31 cellular contexts compared by ENCODE assay signal in the genomic region with DNA sequence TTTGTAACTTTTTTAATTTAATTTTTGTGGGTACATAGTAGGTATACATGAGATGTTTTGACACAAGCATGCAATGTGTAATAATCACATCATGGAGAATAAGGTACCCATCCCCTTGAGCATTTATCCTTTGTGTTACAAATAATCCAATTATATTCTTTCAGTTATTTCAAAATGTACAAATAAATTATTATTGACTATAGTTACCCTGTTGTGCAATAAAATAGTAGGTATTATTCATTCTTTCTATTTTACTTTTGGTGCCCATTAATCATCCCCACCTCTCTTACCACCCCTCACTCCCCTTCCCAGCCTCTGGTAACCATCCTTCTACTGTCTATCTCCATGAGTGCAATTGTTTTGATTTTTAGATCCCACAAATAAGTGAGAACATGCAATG.
"Had no signal": no experiment of that assay in that cellular context is flagged by ENCODE, and none has a peak within 500 bp of the region (broad histone marks: within the 10 kb centered on the region; RNA-seq: fewer than 3 reads in every experiment).

No MANE protein-coding gene starts in this region.

- H3K27ac Mint-ChIP-seq: activated CD4-positive, alpha-beta memory T cell treated with anti-CD3 and anti-CD28 coated beads, Interleukin-2, amount 10 ng/mL, durations not matched to agents 7 days and 5 days; activated CD4-positive, alpha-beta T cell treated with anti-CD3 and anti-CD28 coated beads, Interleukin-2, amount 10 ng/mL, durations not matched to agents 7 days and 5 days; activated naive CD8-positive, alpha-beta T cell; activated T-cell treated with anti-CD3 and anti-CD28 coated beads, Interleukin-2, amount 50 U/mL, for 24 hours; activated T-cell treated with anti-CD3 and anti-CD28 coated beads, Interleukin-2, amount 50 U/mL, for 72 hours; endodermal cell; T-cell; T-helper 1 cell treated with Interleukin-12 subunit alpha and Interleukin-12 subunit beta and Interleukin-4 antibody, amounts not matched to agents 30 μg/mL and 1 μg/mL, for 36 hours had no signal

- H3K27me3 ChIP-seq: brain microvascular endothelial cell had no signal

- H3K36me3 Mint-ChIP-seq: T-cell had no signal

- H3K9me3 Mint-ChIP-seq: activated T-cell treated with anti-CD3 and anti-CD28 coated beads, Interleukin-2, amount 50 U/mL, for 24 hours; central memory CD8-positive, alpha-beta T cell; T-cell had no signal

- H3K4me3 Mint-ChIP-seq: activated CD4-positive, alpha-beta memory T cell treated with anti-CD3 and anti-CD28 coated beads, Interleukin-2, amount 10 ng/mL, durations not matched to agents 7 days and 5 days; activated CD4-positive, alpha-beta T cell treated with anti-CD3 and anti-CD28 coated beads, Interleukin-2, amount 10 ng/mL, durations not matched to agents 7 days and 5 days; activated naive CD8-positive, alpha-beta T cell; activated T-cell treated with anti-CD3 and anti-CD28 coated beads, Interleukin-2, amount 50 U/mL, for 24 hours; activated T-cell treated with anti-CD3 and anti-CD28 coated beads, Interleukin-2, amount 50 U/mL, for 72 hours; central memory CD8-positive, alpha-beta T cell; endodermal cell; T-cell; T-helper 1 cell treated with Interleukin-12 subunit alpha and Interleukin-12 subunit beta and Interleukin-4 antibody, amounts not matched to agents 30 μg/mL and 1 μg/mL, for 36 hours had no signal

- H3K36me3 ChIP-seq: brain microvascular endothelial cell had no signal

- ATAC-seq: activated T-cell treated with anti-CD3 and anti-CD28 coated beads, Interleukin-2, amount 50 U/mL, for 72 hours; esophagus mucosa; T-cell had no signal

- H3K4me1 Mint-ChIP-seq: central memory CD8-positive, alpha-beta T cell had no signal

- H3K27ac ChIP-seq: brain microvascular endothelial cell had no signal

- FAIRE-seq: astrocyte, bronchial epithelial cell, colon, frontal cortex had no signal

- DNase-seq: activated CD4-positive, alpha-beta memory T cell treated with anti-CD3 and anti-CD28 coated beads, Interleukin-2, amount 10 ng/mL, durations not matched to agents 7 days and 5 days; activated CD4-positive, alpha-beta T cell treated with anti-CD3 and anti-CD28 coated beads for 4 hours; activated CD4-positive, alpha-beta T cell treated with anti-CD3 and anti-CD28 coated beads, Interleukin-2, amount 10 ng/mL, durations not matched to agents 7 days and 5 days; activated CD4-positive, alpha-beta T cell treated with anti-CD3 and anti-CD28 coated beads, Interleukin-2, amount 50 U/mL, for 4 hours; activated CD4-positive, CD25-positive, alpha-beta regulatory T cell; activated CD4-positive, CD25-positive, alpha-beta regulatory T cell treated with anti-CD3 and anti-CD28 coated beads, Interleukin-2, amount 50 U/mL, for 72 hours; activated CD8-positive, alpha-beta memory T cell treated with anti-CD3 and anti-CD28 coated beads, Interleukin-2, amount 50 U/mL, for 48 hours; activated effector memory CD4-positive, alpha-beta T cell treated with Interleukin-2 at 50 U/mL for 16 hours; activated gamma-delta T cell treated with Interleukin-2 at 50 U/mL for 16 hours; activated naive CD4-positive, alpha-beta T cell treated with anti-CD3 and anti-CD28 coated beads, Interleukin-2, amount 50 U/mL, for 16 hours; activated naive CD4-positive, alpha-beta T cell treated with Interleukin-2 at 50 U/mL for 16 hours; activated T-cell treated with anti-CD3 and anti-CD28 coated beads for 4 hours; activated T-cell treated with anti-CD3 and anti-CD28 coated beads, Interleukin-2, amount 50 U/mL, for 24 hours; activated T-cell treated with anti-CD3 and anti-CD28 coated beads, Interleukin-2, amount 50 U/mL, for 72 hours; amniotic stem cell; anterior cingulate cortex; brain microvascular endothelial cell; effector memory CD4-positive, alpha-beta T cell; endodermal cell; foreskin fibroblast; head of caudate nucleus; SW 1271; T-cell had no signal

- H3K27me3 Mint-ChIP-seq: activated CD4-positive, alpha-beta memory T cell treated with anti-CD3 and anti-CD28 coated beads, Interleukin-2, amount 10 ng/mL, durations not matched to agents 7 days and 5 days; activated naive CD8-positive, alpha-beta T cell; activated T-cell treated with anti-CD3 and anti-CD28 coated beads, Interleukin-2, amount 50 U/mL, for 24 hours; central memory CD8-positive, alpha-beta T cell; T-cell had no signal
